Comparison of ENCODE assay signal across 14 cellular contexts in the genomic region with DNA sequence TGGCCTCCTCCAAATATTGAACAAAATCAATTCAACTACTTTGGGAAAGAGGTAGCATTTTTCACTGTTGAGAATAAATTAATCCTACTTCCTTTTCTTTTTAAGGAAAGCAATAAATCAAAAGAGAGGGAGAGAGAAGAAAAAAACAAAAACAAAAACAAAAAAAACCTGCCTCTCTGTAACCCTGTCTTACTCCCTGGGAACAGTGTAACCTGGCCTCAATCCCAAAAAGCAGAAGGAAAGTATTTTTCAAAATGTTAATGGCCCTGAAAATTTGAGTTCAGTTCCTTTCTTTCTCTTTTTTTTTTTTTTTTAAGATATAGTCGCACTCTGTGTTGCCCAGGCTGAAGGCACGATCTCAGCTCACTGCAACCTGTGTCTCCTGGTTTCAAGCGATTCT.
"Had no signal": no experiment of that assay in that cellular context is flagged by ENCODE, and none has a peak within 500 bp of the region (broad histone marks: within the 10 kb centered on the region; RNA-seq: fewer than 3 reads in every experiment).

No MANE protein-coding gene starts in this region.

- ATAC-seq: activated T-cell treated with anti-CD3 and anti-CD28 coated beads, Interleukin-2, amount 50 U/mL, for 72 hours had no signal

- H3K4me1 ChIP-seq: SJSA1 had no signal

- H3K9me3 ChIP-seq: lower lobe of right lung, SJSA1 had no signal

- H3K4me3 ChIP-seq: lower lobe of right lung, SJSA1, skin epidermis had no signal

- H3K27me3 ChIP-seq: SJSA1 had no signal

- H3K36me3 ChIP-seq: lower lobe of right lung, SJSA1 had no signal

- H3K27ac ChIP-seq: SJSA1 had no signal

- DNase-seq: activated B cell treated with CpG ODN at 0.5 μM for 24 hours; activated CD4-positive, alpha-beta T cell treated with anti-CD3 and anti-CD28 coated beads, Interleukin-2, amount 10 ng/mL, durations not matched to agents 7 days and 5 days; activated CD8-positive, alpha-beta memory T cell treated with anti-CD3 and anti-CD28 coated beads, Interleukin-2, amount 50 U/mL, for 48 hours; activated naive CD8-positive, alpha-beta T cell treated with anti-CD3 and anti-CD28 coated beads for 36 hours; activated T-cell treated with anti-CD3 and anti-CD28 coated beads, Interleukin-2, amount 50 U/mL, for 72 hours; glutamatergic neuron; immature natural killer cell; lower lobe of right lung; stimulated activated CD4-positive, alpha-beta T cell treated with anti-CD3 and anti-CD28 coated beads, Interleukin-15, amount 100 ng/mL, for 24 hours; stimulated activated CD4-positive, alpha-beta T cell treated with anti-CD3 and anti-CD28 coated beads, Interleukin-4, amount 100 ng/mL, for 1 hour; stimulated activated naive CD4-positive, alpha-beta T cell; T-helper 2 cell had no signal
